ENCODE assay signal across 8 cellular contexts in genomic region chr20:41247523-41248370, GRCh38.
DNase-seq lines count a peak whose midpoint lies in the region; ATAC-seq and TF ChIP-seq lines count a peak whose summit lies in the region.

No MANE protein-coding gene starts in this region.

- H3K4me1 ChIP-seq in RWPE2 (ENCODE audit: insufficient read depth, poor library complexity, severe bottlenecking) (peaks cover 59% of the 10 kb centered on the region), duodenal mucosa (ENCODE audit: control insufficient read depth in 1 of 2, insufficient read depth in 2 of 2, low read length in 2 of 2) (peaks cover 4 to 23% of the 10 kb centered on the region in 2 donors), neural progenitor cell (peaks cover 43% of the 10 kb centered on the region), thyroid gland (peaks cover 64 to 79% of the 10 kb centered on the region in 2 donors)

- no peaks in the 10 kb centered on the region for H3K27me3 Mint-ChIP-seq in neural progenitor cell (ENCODE audit: insufficient read depth, low read depth)

- H3K4me3 ChIP-seq in RWPE2 (ENCODE audit: severe bottlenecking) (no peak overlapping the region), duodenal mucosa (ENCODE audit: low read depth in 1 of 2, low read length in 2 of 2) (no peak overlapping the region), neural progenitor cell (no peak overlapping the region), thyroid gland (replicated peaks in 1 of 3) (no peak overlapping the region)

- TF ChIP-seq CTCF in RWPE2 (IDR thresholded peaks at IDR 0.05; ENCODE audit: poor library complexity, severe bottlenecking) (no peak), neural progenitor cell (IDR thresholded peaks at IDR 0.05) (no peak), thyroid gland (IDR thresholded peaks at IDR 0.05) (no peak)

- H3K27me3 ChIP-seq in RWPE2 (ENCODE audit: insufficient read depth, poor library complexity, severe bottlenecking) (no peaks in the 10 kb centered on the region), duodenal mucosa (ENCODE audit: control insufficient read depth in 1 of 2, insufficient read depth in 2 of 2, low read length in 2 of 2) (no peaks in the 10 kb centered on the region), neural progenitor cell (no peaks in the 10 kb centered on the region), thyroid gland (no peaks in the 10 kb centered on the region)

- no peak overlapping the region for H2AFZ ChIP-seq in neural progenitor cell (replicated peaks)

- H3K4me2 ChIP-seq in neural progenitor cell, result peak overlapping the region; percentile 39

- no peaks in the 10 kb centered on the region for H3K79me2 ChIP-seq in neural progenitor cell (ENCODE audit: low read depth)

- no peak for ATAC-seq in RWPE2 (ENCODE audit: low read depth)
- no peak for ATAC-seq in HG03175 (IDR thresholded peaks at IDR 0.05; ENCODE audit: unreplicated experiment)

- H4K20me1 ChIP-seq in neural progenitor cell (ENCODE audit: low read depth), result no peaks in the 10 kb centered on the region

- TF ChIP-seq POLR2A in thyroid gland (IDR thresholded peaks at IDR 0.05), result no peak

- H3K9ac ChIP-seq in duodenal mucosa (ENCODE audit: low read depth in 1 of 2, low read length in 2 of 2), result no peak overlapping the region
- no peak overlapping the region for H3K9ac ChIP-seq in neural progenitor cell

- H3K36me3 Mint-ChIP-seq in neural progenitor cell, result no peaks in the 10 kb centered on the region

- peaks cover 9% of the 10 kb centered on the region; the same call in 1 of the 2 replicates for H3K36me3 ChIP-seq in RWPE2 (ENCODE audit: low read depth)
- H3K36me3 ChIP-seq in duodenal mucosa (ENCODE audit: control insufficient read depth in 1 of 2, insufficient read depth in 2 of 2, low read length in 2 of 2), result no peaks in the 10 kb centered on the region
- no peaks in the 10 kb centered on the region for H3K36me3 ChIP-seq in neural progenitor cell
- no peaks in the 10 kb centered on the region for H3K36me3 ChIP-seq in thyroid gland

- H3K4me1 Mint-ChIP-seq in neural progenitor cell, result peaks cover 43% of the 10 kb centered on the region

- 52 to 63% methylated on average over 7 of the region's 7 CpGs for WGBS in thyroid gland, 2 donors

- H3K4me3 Mint-ChIP-seq in neural progenitor cell, result no peak overlapping the region

- H3K9me3 ChIP-seq in RWPE2 (ENCODE audit: severe bottlenecking) (no peaks in the 10 kb centered on the region), duodenal mucosa (ENCODE audit: control insufficient read depth in 1 of 2, low read length in 2 of 2) (no peaks in the 10 kb centered on the region), neural progenitor cell (ENCODE audit: low read depth) (no peaks in the 10 kb centered on the region), thyroid gland (no peaks in the 10 kb centered on the region)

- H3K27ac Mint-ChIP-seq in neural progenitor cell, result peak overlapping the region; percentile 7

- H3K9me3 Mint-ChIP-seq in neural progenitor cell, result no peaks in the 10 kb centered on the region

- peaks cover 39% of the 10 kb centered on the region for H3F3A ChIP-seq in neural progenitor cell (ENCODE audit: low read depth)

- intact Hi-C loops in thyroid gland (cut with DNase I), result no loop called here

- H3K27ac ChIP-seq in RWPE2 (ENCODE audit: poor library complexity, severe bottlenecking) (peak overlapping the region; percentile 99), duodenal mucosa (ENCODE audit: low read depth, low read length) (peak overlapping the region; percentile 48), neural progenitor cell (no peak overlapping the region), thyroid gland (peak overlapping the region; percentile 95 to 97 (median 95))

- DNase-seq in RWPE2 (ENCODE audit: low spot score), result no peak
- DNase-seq in neural progenitor cell (ENCODE audit: low spot score), result no peak
- DNase-seq in thyroid gland, result no peak
- DNase-seq in DMS153 (lab: John Stamatoyannopoulos, UW), result no peak
- no peak for DNase-seq in T-helper 1 cell
- DNase-seq in glomerular visceral epithelial cell (ENCODE audit: extremely low spot score), result no peak
